Comparison of ENCODE assay signal across 8 cellular contexts in the genomic region with DNA sequence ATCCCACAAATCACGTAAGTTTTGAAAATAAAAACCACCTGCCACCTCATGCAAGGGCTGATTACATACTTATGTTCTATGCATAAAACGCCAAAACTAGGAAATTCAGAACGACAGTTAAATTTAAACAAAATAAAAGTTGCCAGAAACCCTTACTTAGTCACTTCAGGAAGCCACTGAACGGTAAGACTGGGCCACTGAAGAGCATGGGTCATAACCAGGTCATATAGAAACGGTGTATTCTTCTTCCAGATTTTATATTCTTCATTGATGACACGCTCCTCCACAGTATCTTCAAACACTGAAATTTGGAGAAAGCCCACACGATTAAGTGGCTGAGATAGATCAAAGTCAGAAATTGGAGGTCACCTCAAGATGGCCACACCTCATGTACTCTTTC. TPM values are rescaled to one million over a fixed set of nuclear protein-coding genes. Genes with fewer than 3 reads are reported as not detected.
DNase-seq lines count a peak whose midpoint lies in the region; ATAC-seq and TF ChIP-seq lines count a peak whose summit lies in the region.

No MANE protein-coding gene starts in this region.

- no peaks in the 10 kb centered on the region for H3K9me3 ChIP-seq in ascending aorta
- H3K9me3 ChIP-seq in lower lobe of right lung = no peaks in the 10 kb centered on the region
- no peaks in the 10 kb centered on the region for H3K9me3 ChIP-seq in upper lobe of left lung

- TF ChIP-seq EP300 in upper lobe of left lung (IDR thresholded peaks at IDR 0.05) = no peak

- peaks cover 5% of the 10 kb centered on the region for H3K36me3 Mint-ChIP-seq in activated naive CD4-positive, alpha-beta T cell treated with anti-CD3 and anti-CD28 coated beads, Interleukin-2, amount 50 U/mL, for 24 hours

- H3K27ac ChIP-seq in ascending aorta = peak overlapping the region in 1 of 2 donors; percentile 97
- no peak overlapping the region for H3K27ac ChIP-seq in lower lobe of right lung
- peak overlapping the region in 3 of 4 donors; percentile 90 to 94 (median 91) for H3K27ac ChIP-seq in upper lobe of left lung

- ATAC-seq in lower lobe of right lung (no peak), upper lobe of left lung (ENCODE audit: low FRiP score in 2 of 2) (no peak)

- no peak for DNase-seq in activated naive CD4-positive, alpha-beta T cell (lab: John Stamatoyannopoulos, UW)
- no peak for DNase-seq in ascending aorta (ENCODE audit: low spot score in 2 of 2)
- DNase-seq in lower lobe of right lung = no peak
- DNase-seq in upper lobe of left lung = no peak
- no peak for DNase-seq in lower leg skin (ENCODE audit: low spot score in 2 of 2)
- no peak for DNase-seq in GM13977 (ENCODE audit: low spot score)
- no peak for DNase-seq in germinal center (ENCODE audit: low spot score)

- H3K36me3 ChIP-seq in ascending aorta = no peaks in the 10 kb centered on the region
- peaks cover 4% of the 10 kb centered on the region for H3K36me3 ChIP-seq in lower lobe of right lung
- H3K36me3 ChIP-seq in upper lobe of left lung = no peaks in the 10 kb centered on the region

- peak overlapping the region; percentile 96 for H3K4me3 Mint-ChIP-seq in activated naive CD4-positive, alpha-beta T cell treated with anti-CD3 and anti-CD28 coated beads, Interleukin-2, amount 50 U/mL, for 24 hours

- no peak for TF ChIP-seq POLR2A in upper lobe of left lung (IDR thresholded peaks at IDR 0.05)
- TF ChIP-seq POLR2A in lower leg skin (IDR thresholded peaks at IDR 0.05) = no peak

- peaks cover 36% of the 10 kb centered on the region for H3K4me1 Mint-ChIP-seq in activated naive CD4-positive, alpha-beta T cell treated with anti-CD3 and anti-CD28 coated beads, Interleukin-2, amount 50 U/mL, for 24 hours

- TF ChIP-seq CTCF in ascending aorta (IDR thresholded peaks at IDR 0.05) (no peak), lower lobe of right lung (IDR thresholded peaks at IDR 0.05) (no peak), upper lobe of left lung (IDR thresholded peaks at IDR 0.05) (no peak), lower leg skin (IDR thresholded peaks at IDR 0.05) (no peak), GM13977 (IDR thresholded peaks at IDR 0.05; ENCODE audit: extremely low read depth, insufficient read depth, missing control alignments) (no peak)

- no peaks in the 10 kb centered on the region for H3K27me3 Mint-ChIP-seq in activated naive CD4-positive, alpha-beta T cell treated with anti-CD3 and anti-CD28 coated beads, Interleukin-2, amount 50 U/mL, for 24 hours

- 7 to 32% methylated on average over 7 of the region's 7 CpGs for WGBS in upper lobe of left lung, 2 donors
- 3 to 33% methylated on average over 7 of the region's 7 CpGs for WGBS in lower leg skin, 2 donors

- H3K27me3 ChIP-seq in ascending aorta = no peaks in the 10 kb centered on the region
- no peaks in the 10 kb centered on the region for H3K27me3 ChIP-seq in lower lobe of right lung (ENCODE audit: low read depth)
- peaks cover 0 to 11% (median 0%) of the 10 kb centered on the region in 4 donors for H3K27me3 ChIP-seq in upper lobe of left lung

- peak overlapping the region; percentile 94 for H3K27ac Mint-ChIP-seq in activated naive CD4-positive, alpha-beta T cell treated with anti-CD3 and anti-CD28 coated beads, Interleukin-2, amount 50 U/mL, for 24 hours

- in situ Hi-C loops in GM13977 (cut with MboI; ENCODE audit: low pct_unique_long_range_greater_than_20kb, low sequenced_read_pairs, unreplicated experiment) = no loop called here

- no peaks in the 10 kb centered on the region for H3K9me3 Mint-ChIP-seq in activated naive CD4-positive, alpha-beta T cell treated with anti-CD3 and anti-CD28 coated beads, Interleukin-2, amount 50 U/mL, for 24 hours

- H3K4me1 ChIP-seq in ascending aorta (peaks cover 0 to 7% of the 10 kb centered on the region in 2 donors), lower lobe of right lung (peaks cover 19% of the 10 kb centered on the region), upper lobe of left lung (peaks cover 8 to 40% (median 17%) of the 10 kb centered on the region in 4 donors)

- H3K4me3 ChIP-seq in ascending aorta (peak overlapping the region; percentile 80), lower lobe of right lung (peak overlapping the region; percentile 64), upper lobe of left lung (peak overlapping the region; percentile 57 to 84 (median 72)), lower leg skin (ENCODE audit: low read depth, poor library complexity, severe bottlenecking) (no peak overlapping the region)

- intact Hi-C loops in ascending aorta (cut with DNase I) = no loop called here
- intact Hi-C loops in lower lobe of right lung (cut with DNase I) = no loop called here
- intact Hi-C loops in lower leg skin (cut with DNase I; ENCODE audit: low total_unique reads) = no loop called here

RNA-seq across cellular contexts. Expression of gene RBBP7, which starts 1.2 kb away (rescaled TPM):
- total RNA-seq in ascending aorta = 48.7 TPM
- 61.7 TPM for total RNA-seq in lower lobe of right lung
- total RNA-seq in upper lobe of left lung = 10 to 100 TPM; 59.1 to 73.3 (median 63.7) TPM
- total RNA-seq in lower leg skin = 10 to 100 TPM; 47.7 to 82.6 (median 59.1) TPM
